ENCODE assay signal across 1 cellular context in genomic region chr2:9590635-9591034, GRCh38.
TF ChIP-seq lines count a peak whose summit lies in the region.

No MANE protein-coding gene starts in this region.

TF ChIP-seq in endothelial cell of umbilical vein, 7 proteins besides CTCF, POLR2A, EP300 and RAD21:
- TF ChIP-seq GATA2 (IDR thresholded peaks at IDR 0.05; ENCODE audit: insufficient read depth, insufficient read length, low read depth, low read length) (no peak), FOS (IDR thresholded peaks at IDR 0.05; ENCODE audit: borderline replicate concordance, insufficient read depth, low read length) (peak; percentile 59)
